Comparison of ENCODE assay signal across 8 cellular contexts in genomic region chr4:40750461-40751258, GRCh38. TPM values are rescaled to one million over a fixed set of nuclear protein-coding genes. Genes with fewer than 3 reads are reported as not detected.
DNase-seq lines count a peak whose midpoint lies in the region; ATAC-seq and TF ChIP-seq lines count a peak whose summit lies in the region.

No MANE protein-coding gene starts in this region.

- CTCF ChIA-PET in PC-3 (lab: Charles Lee), result no interaction called here

- ATAC-seq in PC-3 (peak; percentile 12; the same call in 1 of the 2 replicates), psoas muscle (no peak), GM18502 (IDR thresholded peaks at IDR 0.05; ENCODE audit: poor library complexity, unreplicated experiment) (no peak)

- H3K9ac ChIP-seq in PC-3 (ENCODE audit: low read length), result peak overlapping the region; percentile 75

- no peaks in the 10 kb centered on the region for H3K9me3 ChIP-seq in PC-3 (ENCODE audit: low read length)
- H3K9me3 ChIP-seq in psoas muscle, result no peaks in the 10 kb centered on the region

- no peaks in the 10 kb centered on the region for H3K79me2 ChIP-seq in PC-3 (ENCODE audit: low read length)

- DNase-seq in PC-3 (peak; percentile 7), foreskin fibroblast (peak in 1 of 2 donors; percentile 33), psoas muscle (no peak), head of caudate nucleus (no peak), germinal center (ENCODE audit: low spot score) (no peak), NCI-H1930 (lab: John Stamatoyannopoulos, UW) (no peak)

- H3K4me3 ChIP-seq in GM12875 (ENCODE audit: low read depth, low read length), result peak overlapping the region; percentile 58
- peak overlapping the region; percentile 74 for H3K4me3 ChIP-seq in PC-3 (ENCODE audit: low read length)
- peak overlapping the region; percentile 42 to 46 for H3K4me3 ChIP-seq in foreskin fibroblast (ENCODE audit: low read depth in 1 of 2, low read length in 2 of 2)
- peak overlapping the region; percentile 64 for H3K4me3 ChIP-seq in psoas muscle

- H3K27ac ChIP-seq in PC-3 (ENCODE audit: low read length) (no peak overlapping the region), psoas muscle (no peak overlapping the region)

- H2AFZ ChIP-seq in PC-3 (ENCODE audit: low read length), result peak overlapping the region; percentile 97

- H3K9me2 ChIP-seq in PC-3 (replicated peaks; ENCODE audit: low read length), result no peaks in the 10 kb centered on the region

- BruUV-seq in PC-3 (replicated peaks; lab: Mats Ljungman, UMichigan), result TSS peak; percentile 55

- H3K27me3 ChIP-seq in PC-3 (ENCODE audit: low read length), result no peaks in the 10 kb centered on the region
- H3K27me3 ChIP-seq in psoas muscle (ENCODE audit: insufficient read depth in 3 of 3, low read length in 2 of 3), result peaks cover 0 to 37% (median 4%) of the 10 kb centered on the region in 3 donors

- H4K20me1 ChIP-seq in PC-3 (ENCODE audit: low read length), result no peaks in the 10 kb centered on the region

- H3K4me1 ChIP-seq in PC-3 (ENCODE audit: insufficient read depth, low read length), result no peaks in the 10 kb centered on the region
- H3K4me1 ChIP-seq in psoas muscle, result peaks cover 10% of the 10 kb centered on the region

- intact Hi-C loops in PC-3 (cut with micrococcal nuclease) (loop anchor here (5.0 kb wide), 1 partner anchor 462 kb away; the partner anchor contains the start of gene APBB2), psoas muscle (cut with DNase I) (no loop called here), head of caudate nucleus (cut with DNase I) (no loop called here)

- 11 to 13% (median 12%) methylated on average over 29 to 30 of the region's 30 CpGs for WGBS in psoas muscle, 3 donors

- H3F3A ChIP-seq in PC-3 (ENCODE audit: low read length, unreplicated experiment), result no peaks in the 10 kb centered on the region

- POLR2A ChIA-PET in PC-3 (lab: Charles Lee; ENCODE audit: unreplicated experiment), result interaction anchor here (0.5 kb wide), 1 partner anchor 375 kb away, joined by 3 read pairs; no protein-coding TSS in a partner anchor

- H3K4me2 ChIP-seq in PC-3 (ENCODE audit: low read length), result peak overlapping the region; percentile 95

- H3K36me3 ChIP-seq in PC-3 (ENCODE audit: low read depth, low read length), result no peaks in the 10 kb centered on the region
- H3K36me3 ChIP-seq in psoas muscle (ENCODE audit: insufficient read depth in 1 of 2, low read depth in 1 of 2), result no peaks in the 10 kb centered on the region

- TF ChIP-seq CTCF in GM12875 (IDR thresholded peaks at IDR 0.05; ENCODE audit: borderline replicate concordance, insufficient read depth, low read depth, low read length) (no peak), PC-3 (conservative IDR thresholded peaks at IDR 0.05; ENCODE audit: low read depth, low read length) (no peak), foreskin fibroblast (IDR thresholded peaks at IDR 0.05; ENCODE audit: low read depth, low read length) (no peak), psoas muscle (IDR thresholded peaks at IDR 0.05) (no peak)

RNA-seq across cellular contexts. Expression of gene NSUN7, which starts 0.9 kb away (rescaled TPM):
- total RNA-seq in PC-3 (2014; rRNA removed) (4.2 and 6.7 TPM in 2 replicates), psoas muscle (under 1 TPM in 2 of 4 donors, not detected in 2; 0.11 to 0.39 TPM)
- under 1 TPM in 1 of 3 donors, not detected in 2; 0.03 TPM for polyA plus RNA-seq in psoas muscle
